ENCODE assay signal across 1 cellular context in the genomic region with DNA sequence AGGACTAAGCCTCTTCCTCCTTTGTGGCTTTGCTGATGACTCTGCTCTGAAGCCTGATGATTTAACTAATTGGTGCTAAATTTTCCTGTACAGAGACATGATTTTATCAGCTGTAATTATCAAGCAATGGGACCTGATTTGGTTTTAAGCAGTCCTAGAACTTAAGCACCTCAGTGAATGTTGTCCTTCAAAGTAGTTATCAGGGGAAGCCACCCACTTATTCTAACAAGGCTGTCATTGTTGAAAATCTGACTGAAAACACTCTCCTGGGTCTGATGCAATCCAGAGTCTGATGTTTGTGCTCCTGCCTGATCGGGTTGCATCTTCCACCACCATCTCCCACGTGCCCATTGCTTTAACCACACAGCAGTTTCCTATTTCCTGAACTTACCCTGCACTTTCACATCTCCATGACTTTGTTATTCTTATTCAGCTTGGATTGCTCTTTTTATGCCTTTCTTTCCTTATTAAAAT.
TF ChIP-seq lines count a peak whose summit lies in the region.

No MANE protein-coding gene starts in this region.

TF ChIP-seq in K562, 482 proteins besides CTCF, POLR2A, EP300 and RAD21 (continued from another document and continues in another):
- TF ChIP-seq MYBL2 (IDR thresholded peaks at IDR 0.05; ENCODE audit: low read depth) (no peak), MYBL2 (CRISPR knock-in tag; IDR thresholded peaks at IDR 0.05; ENCODE audit: borderline replicate concordance) (no peak), U2AF1 (optimal IDR thresholded peaks at IDR 0.05; ENCODE audit: low read depth, low read length) (no peak), NCOA1 (IDR thresholded peaks at IDR 0.05; ENCODE audit: low read depth) (no peak), ARNT (IDR thresholded peaks at IDR 0.05) (no peak), PBX2 (CRISPR knock-in tag; IDR thresholded peaks at IDR 0.05; ENCODE audit: low read depth) (no peak), PBX2 (tag; conservative IDR thresholded peaks at IDR 0.05; ENCODE audit: low read depth) (no peak; the same call in 1 of the 2 replicates), MTF1 (CRISPR knock-in tag; IDR thresholded peaks at IDR 0.05; ENCODE audit: borderline replicate concordance) (no peak), XRCC4 (IDR thresholded peaks at IDR 0.05; ENCODE audit: extremely low read depth, insufficient read depth, insufficient read length) (no peak), XRCC5 (IDR thresholded peaks at IDR 0.05; ENCODE audit: low read depth, low read length) (no peak), ZNF124 (CRISPR knock-in tag; IDR thresholded peaks at IDR 0.05) (no peak), E2F3 (CRISPR knock-in tag; IDR thresholded peaks at IDR 0.05) (no peak), POLR2AphosphoS2 (IDR thresholded peaks at IDR 0.05; ENCODE audit: low read length) (no peak), HIVEP1 (CRISPR knock-in tag; IDR thresholded peaks at IDR 0.05) (no peak), TEAD4 (IDR thresholded peaks at IDR 0.05; ENCODE audit: low read length) (peak; percentile 70; the same call in 1 of the 2 replicates), TEAD4 (CRISPR knock-in tag; IDR thresholded peaks at IDR 0.05; ENCODE audit: borderline replicate concordance) (no peak), POU5F1 (IDR thresholded peaks at IDR 0.05; ENCODE audit: borderline replicate concordance, low read depth, low read length, partially characterized antibody) (no peak), ADNP (tag; IDR thresholded peaks at IDR 0.05) (no peak), PYGO2 (tag; IDR thresholded peaks at IDR 0.05) (no peak), GTF2F1 (IDR thresholded peaks at IDR 0.05; ENCODE audit: low read depth, low read length) (no peak), ZNF79 (CRISPR knock-in tag; IDR thresholded peaks at IDR 0.05; ENCODE audit: low read depth) (peak; percentile 74; the same call in 1 of the 2 replicates), PHF8 (IDR thresholded peaks at IDR 0.05; ENCODE audit: borderline replicate concordance, low read length) (no peak), ZNF408 (CRISPR knock-in tag; IDR thresholded peaks at IDR 0.05; ENCODE audit: low read depth) (no peak), RBM17 (IDR thresholded peaks at IDR 0.05; ENCODE audit: borderline replicate concordance, low read depth, low read length) (no peak), ILF3 (IDR thresholded peaks at IDR 0.05; ENCODE audit: borderline replicate concordance) (no peak), HDAC1 (IDR thresholded peaks at IDR 0.05) (no peak), PHF21A (IDR thresholded peaks at IDR 0.05; ENCODE audit: borderline replicate concordance, low read depth) (no peak), CBFA2T3 (IDR thresholded peaks at IDR 0.05) (peak; percentile 42; the same call in 1 of the 2 replicates), NR2F6 (CRISPR knock-in tag; IDR thresholded peaks at IDR 0.05) (no peak), ZNF24 (IDR thresholded peaks at IDR 0.05) (no peak), ZNF696 (CRISPR knock-in tag; conservative IDR thresholded peaks at IDR 0.05) (no peak), NKRF (IDR thresholded peaks at IDR 0.05; ENCODE audit: borderline replicate concordance) (no peak), PRDM10 (IDR thresholded peaks at IDR 0.05; ENCODE audit: partially characterized antibody) (no peak), TAF7 (tag; IDR thresholded peaks at IDR 0.05) (no peak), OTX1 (CRISPR knock-in tag; IDR thresholded peaks at IDR 0.05) (no peak), ZNF318 (IDR thresholded peaks at IDR 0.05; ENCODE audit: borderline replicate concordance in 1 of 2, low read depth in 1 of 2) (peak in 1 of 2 experiments; percentile 69; a peak in 2 of 4 replicates), EGR1 (conservative IDR thresholded peaks at IDR 0.05) (no peak), CCAR2 (IDR thresholded peaks at IDR 0.05; ENCODE audit: low read depth, low read length) (no peak)
- TF ChIP-seq, protein P1, sequence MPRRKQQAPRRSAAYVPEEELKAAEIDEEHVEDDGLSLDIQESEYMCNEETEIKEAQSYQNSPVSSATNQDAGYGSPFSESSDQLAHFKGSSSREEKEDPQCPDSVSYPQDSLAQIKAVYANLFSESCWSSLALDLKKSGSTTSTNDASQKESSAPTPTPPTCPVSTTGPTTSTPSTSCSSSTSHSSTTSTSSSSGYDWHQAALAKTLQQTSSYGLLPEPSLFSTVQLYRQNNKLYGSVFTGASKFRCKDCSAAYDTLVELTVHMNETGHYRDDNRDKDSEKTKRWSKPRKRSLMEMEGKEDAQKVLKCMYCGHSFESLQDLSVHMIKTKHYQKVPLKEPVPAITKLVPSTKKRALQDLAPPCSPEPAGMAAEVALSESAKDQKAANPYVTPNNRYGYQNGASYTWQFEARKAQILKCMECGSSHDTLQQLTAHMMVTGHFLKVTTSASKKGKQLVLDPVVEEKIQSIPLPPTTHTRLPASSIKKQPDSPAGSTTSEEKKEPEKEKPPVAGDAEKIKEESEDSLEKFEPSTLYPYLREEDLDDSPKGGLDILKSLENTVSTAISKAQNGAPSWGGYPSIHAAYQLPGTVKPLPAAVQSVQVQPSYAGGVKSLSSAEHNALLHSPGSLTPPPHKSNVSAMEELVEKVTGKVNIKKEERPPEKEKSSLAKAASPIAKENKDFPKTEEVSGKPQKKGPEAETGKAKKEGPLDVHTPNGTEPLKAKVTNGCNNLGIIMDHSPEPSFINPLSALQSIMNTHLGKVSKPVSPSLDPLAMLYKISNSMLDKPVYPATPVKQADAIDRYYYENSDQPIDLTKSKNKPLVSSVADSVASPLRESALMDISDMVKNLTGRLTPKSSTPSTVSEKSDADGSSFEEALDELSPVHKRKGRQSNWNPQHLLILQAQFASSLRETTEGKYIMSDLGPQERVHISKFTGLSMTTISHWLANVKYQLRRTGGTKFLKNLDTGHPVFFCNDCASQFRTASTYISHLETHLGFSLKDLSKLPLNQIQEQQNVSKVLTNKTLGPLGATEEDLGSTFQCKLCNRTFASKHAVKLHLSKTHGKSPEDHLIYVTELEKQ (CRISPR knock-in tag; IDR thresholded peaks at IDR 0.05) = no peak
- TF ChIP-seq, protein P2, sequence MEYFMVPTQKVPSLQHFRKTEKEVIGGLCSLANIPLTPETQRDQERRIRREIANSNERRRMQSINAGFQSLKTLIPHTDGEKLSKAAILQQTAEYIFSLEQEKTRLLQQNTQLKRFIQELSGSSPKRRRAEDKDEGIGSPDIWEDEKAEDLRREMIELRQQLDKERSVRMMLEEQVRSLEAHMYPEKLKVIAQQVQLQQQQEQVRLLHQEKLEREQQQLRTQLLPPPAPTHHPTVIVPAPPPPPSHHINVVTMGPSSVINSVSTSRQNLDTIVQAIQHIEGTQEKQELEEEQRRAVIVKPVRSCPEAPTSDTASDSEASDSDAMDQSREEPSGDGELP (CRISPR knock-in tag; IDR thresholded peaks at IDR 0.05; ENCODE audit: borderline replicate concordance) = no peak
